Comparison of ENCODE assay signal across 1 cellular context in genomic region chr2:95122197-95122551, GRCh38.
TF ChIP-seq lines count a peak whose summit lies in the region.

No MANE protein-coding gene starts in this region.

TF ChIP-seq in GM12878, 131 proteins besides CTCF, POLR2A, EP300 and RAD21 (continued from another document):
- no peak for TF ChIP-seq CREB1 (IDR thresholded peaks at IDR 0.05; ENCODE audit: low read depth)
- TF ChIP-seq NR2C2 (IDR thresholded peaks at IDR 0.05; ENCODE audit: borderline replicate concordance, control insufficient read depth, insufficient read length, low read depth), result no peak
- TF ChIP-seq TCF3 (IDR thresholded peaks at IDR 0.05; ENCODE audit: borderline replicate concordance, insufficient read depth, low read depth, low read length), result no peak
- TF ChIP-seq IKZF2 (IDR thresholded peaks at IDR 0.05), result no peak
- no peak for TF ChIP-seq ELK1 (IDR thresholded peaks at IDR 0.05; ENCODE audit: low read depth, low read length)
- no peak for TF ChIP-seq NFIC (IDR thresholded peaks at IDR 0.05; ENCODE audit: low read depth, low read length)
- no peak for TF ChIP-seq ZBED1 (IDR thresholded peaks at IDR 0.05; ENCODE audit: borderline replicate concordance)
- no peak for TF ChIP-seq SREBF1 (IDR thresholded peaks at IDR 0.05; ENCODE audit: low read length)
- TF ChIP-seq WRNIP1 (IDR thresholded peaks at IDR 0.05; ENCODE audit: borderline replicate concordance, low read depth, low read length), result no peak
- no peak for TF ChIP-seq POLR2AphosphoS5 (IDR thresholded peaks at IDR 0.05; ENCODE audit: low read length)
- no peak for TF ChIP-seq SMC3 (IDR thresholded peaks at IDR 0.05; ENCODE audit: borderline replicate concordance, low read length)
- TF ChIP-seq ZSCAN29 (IDR thresholded peaks at IDR 0.05), result no peak
